In the genomic region with DNA sequence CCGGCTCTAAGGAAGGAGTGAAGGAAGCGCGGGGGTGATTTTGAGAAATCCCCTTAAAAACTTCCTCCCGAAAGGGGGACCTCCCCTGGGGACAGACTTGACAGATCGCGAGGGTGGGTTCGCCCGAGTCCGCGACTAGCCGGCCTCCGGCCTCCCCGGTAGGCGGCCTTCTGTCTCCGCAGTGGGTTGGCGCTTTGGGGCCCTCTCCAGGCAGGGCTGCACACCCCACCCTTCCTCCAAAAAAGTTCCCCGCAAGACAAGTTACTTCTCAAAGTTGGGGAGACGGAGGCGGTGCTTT, we compare ENCODE assay signal across 1 cellular context.
TF ChIP-seq lines count a peak whose summit lies in the region.

No MANE protein-coding gene starts in this region.

TF ChIP-seq in K562, 482 proteins besides CTCF, POLR2A, EP300 and RAD21 (continued from another document):
- TF ChIP-seq TRIM25 (IDR thresholded peaks at IDR 0.05; ENCODE audit: borderline replicate concordance) (no peak), ZNF584 (CRISPR knock-in tag; IDR thresholded peaks at IDR 0.05; ENCODE audit: low read depth) (no peak)
